ENCODE assay signal across 15 cellular contexts in genomic region chr9:26033346-26033745, GRCh38.
"Had no signal": no experiment of that assay in that cellular context is flagged by ENCODE, and none has a peak within 500 bp of the region (broad histone marks: within the 10 kb centered on the region; RNA-seq: fewer than 3 reads in every experiment).

No MANE protein-coding gene starts in this region.

- H3K4me3 ChIP-seq: left lung, mucosa of descending colon, ovary, sigmoid colon, transverse colon, vagina had no signal

- ATAC-seq: left lung; mucosa of descending colon; naive thymus-derived CD4-positive, alpha-beta T cell had no signal

- DNase-seq: activated CD4-positive, CD25-positive, alpha-beta regulatory T cell treated with anti-CD3 and anti-CD28 coated beads, Interleukin-2, amount 50 U/mL, for 72 hours; activated naive CD4-positive, alpha-beta T cell; caudate nucleus; foreskin fibroblast; hippocampal formation; kidney; left lung; mucosa of descending colon; naive thymus-derived CD4-positive, alpha-beta T cell; ovary; sigmoid colon; stimulated activated CD4-positive, alpha-beta T cell treated with anti-CD3 and anti-CD28 coated beads, Interleukin-2, amount 100 ng/mL, for 24 hours; transverse colon had no signal

- FAIRE-seq: colon, kidney had no signal
